2 cellular contexts compared by ENCODE assay signal in genomic region chr2:154696771-154697170, GRCh38.
TF ChIP-seq lines count a peak whose summit lies in the region.

No MANE protein-coding gene starts in this region.

TF ChIP-seq in liver, 16 proteins besides CTCF, POLR2A, EP300 and RAD21:
- TF ChIP-seq NR2F2 (IDR thresholded peaks at IDR 0.05): no peak
- TF ChIP-seq, protein P1, sequence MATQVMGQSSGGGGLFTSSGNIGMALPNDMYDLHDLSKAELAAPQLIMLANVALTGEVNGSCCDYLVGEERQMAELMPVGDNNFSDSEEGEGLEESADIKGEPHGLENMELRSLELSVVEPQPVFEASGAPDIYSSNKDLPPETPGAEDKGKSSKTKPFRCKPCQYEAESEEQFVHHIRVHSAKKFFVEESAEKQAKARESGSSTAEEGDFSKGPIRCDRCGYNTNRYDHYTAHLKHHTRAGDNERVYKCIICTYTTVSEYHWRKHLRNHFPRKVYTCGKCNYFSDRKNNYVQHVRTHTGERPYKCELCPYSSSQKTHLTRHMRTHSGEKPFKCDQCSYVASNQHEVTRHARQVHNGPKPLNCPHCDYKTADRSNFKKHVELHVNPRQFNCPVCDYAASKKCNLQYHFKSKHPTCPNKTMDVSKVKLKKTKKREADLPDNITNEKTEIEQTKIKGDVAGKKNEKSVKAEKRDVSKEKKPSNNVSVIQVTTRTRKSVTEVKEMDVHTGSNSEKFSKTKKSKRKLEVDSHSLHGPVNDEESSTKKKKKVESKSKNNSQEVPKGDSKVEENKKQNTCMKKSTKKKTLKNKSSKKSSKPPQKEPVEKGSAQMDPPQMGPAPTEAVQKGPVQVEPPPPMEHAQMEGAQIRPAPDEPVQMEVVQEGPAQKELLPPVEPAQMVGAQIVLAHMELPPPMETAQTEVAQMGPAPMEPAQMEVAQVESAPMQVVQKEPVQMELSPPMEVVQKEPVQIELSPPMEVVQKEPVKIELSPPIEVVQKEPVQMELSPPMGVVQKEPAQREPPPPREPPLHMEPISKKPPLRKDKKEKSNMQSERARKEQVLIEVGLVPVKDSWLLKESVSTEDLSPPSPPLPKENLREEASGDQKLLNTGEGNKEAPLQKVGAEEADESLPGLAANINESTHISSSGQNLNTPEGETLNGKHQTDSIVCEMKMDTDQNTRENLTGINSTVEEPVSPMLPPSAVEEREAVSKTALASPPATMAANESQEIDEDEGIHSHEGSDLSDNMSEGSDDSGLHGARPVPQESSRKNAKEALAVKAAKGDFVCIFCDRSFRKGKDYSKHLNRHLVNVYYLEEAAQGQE (IDR thresholded peaks at IDR 0.05): no peak
- TF ChIP-seq HNF4G (IDR thresholded peaks at IDR 0.05): peak; percentile 16
- TF ChIP-seq EGR1 (IDR thresholded peaks at IDR 0.05; ENCODE audit: low read depth in 2 of 2): no peak
- no peak for TF ChIP-seq GABPA (IDR thresholded peaks at IDR 0.05 in 1 of 2, conservative IDR thresholded peaks at IDR 0.05 in 1 of 2)
- TF ChIP-seq RXRA (IDR thresholded peaks at IDR 0.05): no peak
- no peak for TF ChIP-seq FOXA1 (IDR thresholded peaks at IDR 0.05)
- no peak for TF ChIP-seq ZBTB33 (IDR thresholded peaks at IDR 0.05)
- TF ChIP-seq FOXA2 (IDR thresholded peaks at IDR 0.05): peak; percentile 70
- TF ChIP-seq TAF1 (conservative IDR thresholded peaks at IDR 0.05): no peak
- TF ChIP-seq ATF3 (IDR thresholded peaks at IDR 0.05): no peak
- no peak for TF ChIP-seq JUND (IDR thresholded peaks at IDR 0.05)
- TF ChIP-seq SP1 (IDR thresholded peaks at IDR 0.05): peak; percentile 63
- peak; percentile 50 to 69 for TF ChIP-seq HNF4A (conservative IDR thresholded peaks at IDR 0.05)
- TF ChIP-seq, protein P2, sequence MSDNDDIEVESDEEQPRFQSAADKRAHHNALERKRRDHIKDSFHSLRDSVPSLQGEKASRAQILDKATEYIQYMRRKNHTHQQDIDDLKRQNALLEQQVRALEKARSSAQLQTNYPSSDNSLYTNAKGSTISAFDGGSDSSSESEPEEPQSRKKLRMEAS (IDR thresholded peaks at IDR 0.05): no peak
- TF ChIP-seq YY1 (IDR thresholded peaks at IDR 0.05): peak; percentile 85

TF ChIP-seq in HepG2, 621 proteins besides CTCF, POLR2A, EP300 and RAD21:
- no peak for TF ChIP-seq SMYD3 (CRISPR knock-in tag; IDR thresholded peaks at IDR 0.05)
- no peak for TF ChIP-seq ZNF784 (CRISPR knock-in tag; IDR thresholded peaks at IDR 0.05; ENCODE audit: borderline replicate concordance)
